ENCODE assay signal across 23 cellular contexts in the genomic region with DNA sequence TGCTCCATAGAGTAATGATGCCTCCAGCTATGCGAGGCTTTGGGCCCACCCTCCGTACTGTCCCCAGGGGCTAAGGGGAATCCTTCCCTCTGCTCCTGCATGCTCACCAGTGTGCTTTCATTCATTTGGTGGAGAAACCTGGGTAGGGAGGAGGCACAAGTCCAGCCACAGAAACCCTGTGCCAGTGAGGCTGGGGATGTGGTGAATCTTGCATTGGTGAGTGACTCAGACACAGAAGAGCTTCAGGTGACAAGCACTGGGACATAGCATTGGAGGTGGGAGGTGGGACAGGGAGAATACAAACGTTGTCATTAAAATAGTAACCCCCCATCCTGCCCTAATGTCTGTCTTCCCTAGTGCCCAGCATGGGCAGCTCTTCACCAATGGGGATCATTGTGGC. TPM values are rescaled to one million over a fixed set of nuclear protein-coding genes. Genes with fewer than 3 reads are reported as not detected.
"Had no signal": no experiment of that assay in that cellular context is flagged by ENCODE, and none has a peak within 500 bp of the region (broad histone marks: within the 10 kb centered on the region; RNA-seq: fewer than 3 reads in every experiment).

No MANE protein-coding gene starts in this region.

- H3K4me3 ChIP-seq: PC-9 had no signal

- H3K9me3 Mint-ChIP-seq: activated naive CD4-positive, alpha-beta T cell treated with anti-CD3 and anti-CD28 coated beads, Interleukin-2, amount 10 ng/mL, durations not matched to agents 7 days and 5 days; activated T-cell treated with anti-CD3 and anti-CD28 coated beads, Interleukin-2, amount 50 U/mL, for 24 hours; brain; central memory CD8-positive, alpha-beta T cell; T-cell had no signal

- H3K27ac Mint-ChIP-seq: activated naive CD4-positive, alpha-beta T cell treated with anti-CD3 and anti-CD28 coated beads, Interleukin-2, amount 10 ng/mL, durations not matched to agents 7 days and 5 days; activated T-cell treated with anti-CD3 and anti-CD28 coated beads, Interleukin-2, amount 50 U/mL, for 24 hours; T-cell had no signal

- H3K4me1 Mint-ChIP-seq: central memory CD8-positive, alpha-beta T cell had no signal

- H3K4me3 Mint-ChIP-seq: activated naive CD4-positive, alpha-beta T cell treated with anti-CD3 and anti-CD28 coated beads, Interleukin-2, amount 10 ng/mL, durations not matched to agents 7 days and 5 days; activated T-cell treated with anti-CD3 and anti-CD28 coated beads, Interleukin-2, amount 50 U/mL, for 24 hours; central memory CD8-positive, alpha-beta T cell; T-cell had no signal

- H2AFZ ChIP-seq: PC-9 had no signal

- H3K27ac ChIP-seq: PC-9, VCaP had no signal

- ATAC-seq: T-cell had no signal

- H3K36me3 Mint-ChIP-seq: activated naive CD4-positive, alpha-beta T cell treated with anti-CD3 and anti-CD28 coated beads, Interleukin-2, amount 10 ng/mL, durations not matched to agents 7 days and 5 days; brain; T-cell had no signal

- DNase-seq: activated CD4-positive, alpha-beta T cell treated with anti-CD3 and anti-CD28 coated beads, Interleukin-2, amount 50 U/mL, for 48 hours; activated CD4-positive, CD25-positive, alpha-beta regulatory T cell; activated CD8-positive, alpha-beta memory T cell treated with anti-CD3 and anti-CD28 coated beads, Interleukin-2, amount 50 U/mL, for 48 hours; activated gamma-delta T cell; activated naive CD4-positive, alpha-beta T cell treated with anti-CD3 and anti-CD28 coated beads, Interleukin-2, amount 10 ng/mL, durations not matched to agents 7 days and 5 days; activated T-cell treated with anti-CD3 and anti-CD28 coated beads, Interleukin-2, amount 50 U/mL, for 24 hours; amygdala; Kasumi-1; KBM-7; NCI-H146; NCI-H187 treated with DMSO at 0.1 percent for 48 hours; NCI-H446 treated with DMSO at 0.1 percent for 48 hours; NCI-H524 treated with DMSO at 0.1 percent for 48 hours; NCI-H748 treated with DMSO at 0.1 percent for 48 hours; PC-9; SIG-M5; T-cell; T1000 had no signal

- H3K4me2 ChIP-seq: PC-9 had no signal

RNA-seq across cellular contexts. Expression of a gene that starts 5.2 kb away (rescaled TPM):
- total RNA-seq: activated CD8-positive, alpha-beta memory T cell treated with anti-CD3 and anti-CD28 coated beads for 36 hours; astrocyte had no signal

RNA-seq across cellular contexts. Expression of a gene that starts 39.1 kb away (rescaled TPM):
- total RNA-seq: activated CD8-positive, alpha-beta memory T cell treated with anti-CD3 and anti-CD28 coated beads for 36 hours; astrocyte; PC-9 had no signal
